8 cellular contexts compared by ENCODE assay signal in the genomic region with DNA sequence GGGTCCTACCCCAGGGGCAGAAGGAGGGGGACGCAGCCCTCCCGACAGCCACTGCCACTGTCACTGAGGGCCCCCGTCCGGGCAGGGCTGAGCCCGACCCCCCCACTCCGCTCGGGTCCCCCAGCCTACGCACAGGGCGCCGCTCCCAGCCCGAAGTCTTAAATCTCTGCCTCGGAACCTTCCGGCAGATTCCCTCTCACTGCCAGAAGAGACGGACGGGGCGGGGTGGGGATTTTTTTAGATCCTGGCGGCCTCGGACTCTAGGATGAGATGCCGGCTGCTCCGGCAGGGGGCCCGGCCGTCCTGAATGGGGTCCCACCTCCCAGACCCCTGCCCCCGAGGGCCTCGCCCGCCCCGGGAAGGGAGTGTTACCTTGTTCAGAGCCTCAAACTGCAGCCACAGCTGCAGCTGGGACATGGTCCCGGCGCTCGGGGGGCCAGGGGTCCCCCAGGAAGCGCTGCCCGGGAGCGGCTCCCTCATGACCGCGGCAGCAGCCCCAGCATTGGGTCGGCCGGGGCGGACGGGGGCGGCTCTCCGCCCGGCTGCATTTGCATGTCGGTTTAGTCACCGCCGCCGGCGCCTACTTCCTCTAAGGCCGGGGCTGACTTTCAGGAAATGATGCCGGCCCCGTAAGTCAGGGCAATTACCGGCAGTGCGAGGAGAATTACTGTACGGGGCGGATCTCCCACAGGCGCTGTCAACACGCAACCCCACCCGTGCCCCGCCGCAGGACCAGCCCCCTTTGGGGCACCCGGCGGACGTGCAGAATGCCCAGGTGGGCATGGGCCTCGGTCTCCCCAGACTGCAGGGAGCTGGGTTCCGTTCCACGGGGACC. TPM values are rescaled to one million over a fixed set of nuclear protein-coding genes. Genes with fewer than 3 reads are reported as not detected.
A peak's percentile ranks its signal among the peaks of the same experiment; 100 is the strongest.
DNase-seq lines count a peak whose midpoint lies in the region; ATAC-seq and TF ChIP-seq lines count a peak whose summit lies in the region.

No MANE protein-coding gene starts in this region.

- no peaks in the 10 kb centered on the region for H3K27me3 ChIP-seq in RWPE2 (ENCODE audit: insufficient read depth, poor library complexity, severe bottlenecking)
- no peaks in the 10 kb centered on the region for H3K27me3 ChIP-seq in osteoblast (ENCODE audit: insufficient read depth, low read length)

- H4K20me1 ChIP-seq in osteoblast (ENCODE audit: insufficient read depth, low read length), result peaks cover 28% of the 10 kb centered on the region

- H3K36me3 ChIP-seq in RWPE2 (ENCODE audit: low read depth), result peaks cover 41% of the 10 kb centered on the region
- H3K36me3 ChIP-seq in osteoblast (ENCODE audit: insufficient read depth, low read length), result peaks cover 28% of the 10 kb centered on the region

- peak overlapping the region; percentile 79 for H3K27ac ChIP-seq in RWPE2 (ENCODE audit: poor library complexity, severe bottlenecking)
- H3K27ac ChIP-seq in osteoblast (ENCODE audit: low read depth, low read length), result peak overlapping the region; percentile 95
- H3K27ac ChIP-seq in temporal lobe (ENCODE audit: low read depth, low read length), result peak overlapping the region; percentile 56

- H3K4me3 ChIP-seq in GM12875 (ENCODE audit: low read depth, low read length) (peak overlapping the region; percentile 85), RWPE2 (ENCODE audit: severe bottlenecking) (peak overlapping the region; percentile 42), osteoblast (ENCODE audit: insufficient read depth, low read length) (peak overlapping the region; percentile 94)

- DNase-seq in RWPE2 (ENCODE audit: low spot score) (no peak), glomerular endothelial cell (ENCODE audit: extremely low read depth, low read depth, low spot score) (peak; percentile 48), osteoblast (ENCODE audit: insufficient read length, low spot score, missing footprints) (peak; percentile 100), cerebellum (ENCODE audit: low spot score) (no peak)
- DNase-seq in activated naive CD4-positive, alpha-beta T cell (lab: John Stamatoyannopoulos, UW), result peak; percentile 56 to 88 (median 70)

- H3K4me1 ChIP-seq in RWPE2 (ENCODE audit: insufficient read depth, poor library complexity, severe bottlenecking) (peaks cover 6% of the 10 kb centered on the region), osteoblast (ENCODE audit: insufficient read depth, low read length) (peaks cover 27% of the 10 kb centered on the region)

- H3K9me3 ChIP-seq in RWPE2 (ENCODE audit: severe bottlenecking) (no peaks in the 10 kb centered on the region), osteoblast (ENCODE audit: low read depth, low read length) (no peaks in the 10 kb centered on the region)

- peak overlapping the region; percentile 91 for H3K4me2 ChIP-seq in osteoblast (ENCODE audit: insufficient read depth, low read length)

- H2AFZ ChIP-seq in osteoblast (ENCODE audit: low read length), result no peak overlapping the region

- ATAC-seq in HG02885 (IDR thresholded peaks at IDR 0.05; ENCODE audit: poor library complexity, unreplicated experiment) (peak; percentile 46), RWPE2 (ENCODE audit: low read depth) (peak; percentile 82)

- peaks cover 85% of the 10 kb centered on the region for H3K79me2 ChIP-seq in osteoblast (ENCODE audit: insufficient read depth, low read length)

- no peak for TF ChIP-seq CTCF in GM12875 (IDR thresholded peaks at IDR 0.05; ENCODE audit: borderline replicate concordance, insufficient read depth, low read depth, low read length)
- TF ChIP-seq CTCF in RWPE2 (IDR thresholded peaks at IDR 0.05; ENCODE audit: poor library complexity, severe bottlenecking), result peak; percentile 12
- no peak for TF ChIP-seq CTCF in osteoblast (IDR thresholded peaks at IDR 0.05; ENCODE audit: extremely low read depth, low read depth, low read length)

RNA-seq across cellular contexts. Expression of a gene that starts 28.1 kb away (rescaled TPM):
- total RNA-seq in glomerular endothelial cell, result 752 and 944 TPM in 2 replicates
- total RNA-seq in osteoblast, result 515 TPM in 2 replicates
- total RNA-seq in temporal lobe, result 95.9 TPM
- 112 TPM for total RNA-seq in cerebellum

RNA-seq across cellular contexts. Expression of a gene that starts 36.8 kb away (rescaled TPM):
- total RNA-seq in glomerular endothelial cell (329 and 336 TPM in 2 replicates), osteoblast (70.2 and 74.0 TPM in 2 replicates), temporal lobe (31.0 TPM), cerebellum (28.6 TPM)

RNA-seq across cellular contexts. Expression of a gene that starts 42.1 kb away (rescaled TPM):
- 53.8 and 76.3 TPM in 2 replicates for total RNA-seq in glomerular endothelial cell
- 58.0 and 69.1 TPM in 2 replicates for total RNA-seq in osteoblast
- 5.2 TPM for total RNA-seq in temporal lobe
- total RNA-seq in cerebellum, result 6.5 TPM

Comparison
In these comparisons a context has a peak if more than half of its experiments do, and no peak if none do; other contexts are left out.
1. H3K4me3 ChIP-seq: peak in every context shown above with its lines; median percentile 94 in osteoblast; 85 in GM12875; 42 in RWPE2.
2. DNase-seq: peak in activated naive CD4-positive, alpha-beta T cell (4 of 4), glomerular endothelial cell (single experiment) and osteoblast (single experiment); none in RWPE2 (single experiment) and cerebellum (single experiment).
3. Peak in every context shown above with its lines, with median percentiles within 50 percentile points of each other: H3K27ac ChIP-seq.